ENCODE assay signal across 20 cellular contexts in the genomic region with DNA sequence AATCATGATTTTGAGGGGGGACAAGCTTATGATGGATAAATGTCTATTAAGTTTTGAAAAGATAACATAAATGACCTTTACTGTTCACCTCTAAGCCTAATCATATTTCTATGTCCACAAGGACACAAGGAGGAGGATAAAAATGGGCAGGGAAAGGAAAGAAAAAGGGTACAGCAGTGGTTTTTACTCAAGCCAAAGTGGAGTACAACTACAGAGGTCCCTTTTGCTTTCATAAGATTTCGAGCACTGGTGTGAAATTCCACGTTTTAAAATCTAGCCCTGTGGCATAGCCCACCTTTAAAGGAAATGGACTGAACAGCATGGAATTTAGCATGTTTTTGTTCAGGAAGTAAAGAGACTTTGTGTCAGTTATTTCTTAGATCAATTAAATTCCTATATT.
"Had no signal": no experiment of that assay in that cellular context is flagged by ENCODE, and none has a peak within 500 bp of the region (broad histone marks: within the 10 kb centered on the region; RNA-seq: fewer than 3 reads in every experiment).

No MANE protein-coding gene starts in this region.

- H3K4me3 ChIP-seq: adrenal gland, left lung, spleen, upper lobe of left lung had no signal

- H3K36me3 Mint-ChIP-seq: activated CD4-positive, alpha-beta memory T cell treated with anti-CD3 and anti-CD28 coated beads for 36 hours; activated naive CD4-positive, alpha-beta T cell treated with anti-CD3 and anti-CD28 coated beads, Interleukin-2, amount 10 ng/mL, durations not matched to agents 7 days and 5 days; memory B cell; natural killer cell; T-cell had no signal

- H3K9me3 Mint-ChIP-seq: activated CD4-positive, alpha-beta memory T cell treated with anti-CD3 and anti-CD28 coated beads for 36 hours; activated naive CD4-positive, alpha-beta T cell treated with anti-CD3 and anti-CD28 coated beads, Interleukin-2, amount 10 ng/mL, durations not matched to agents 7 days and 5 days; activated T-cell treated with anti-CD3 and anti-CD28 coated beads, Interleukin-2, amount 50 U/mL, for 24 hours; dendritic cell treated with granulocyte-macrophage colony-stimulating factor and Interleukin-4, amounts not matched to agents 40 ng/mL and 50 ng/mL, for 4 days; effector memory CD8-positive, alpha-beta T cell; memory B cell; stimulated activated naive CD8-positive, alpha-beta T cell treated with anti-CD3 and anti-CD28 coated beads, Interleukin-15, amount 100 ng/mL, for 72 hours; T-cell had no signal

- H3K27me3 ChIP-seq: adrenal gland, left lung, upper lobe of left lung had no signal

- H3K36me3 ChIP-seq: adrenal gland, spleen had no signal

- H3K27ac Mint-ChIP-seq: activated CD4-positive, alpha-beta memory T cell treated with anti-CD3 and anti-CD28 coated beads for 36 hours; activated naive CD4-positive, alpha-beta T cell treated with anti-CD3 and anti-CD28 coated beads, Interleukin-2, amount 10 ng/mL, durations not matched to agents 7 days and 5 days; activated T-cell treated with anti-CD3 and anti-CD28 coated beads, Interleukin-2, amount 50 U/mL, for 24 hours; dendritic cell treated with granulocyte-macrophage colony-stimulating factor and Interleukin-4, amounts not matched to agents 40 ng/mL and 50 ng/mL, for 4 days; effector memory CD8-positive, alpha-beta T cell; memory B cell; natural killer cell; stimulated activated naive CD8-positive, alpha-beta T cell treated with anti-CD3 and anti-CD28 coated beads, Interleukin-15, amount 100 ng/mL, for 72 hours; T-cell had no signal

- H3K9me3 ChIP-seq: adrenal gland, left lung, SK-N-SH, spleen, upper lobe of left lung had no signal

- H3K27ac ChIP-seq: adrenal gland, epithelial cell of prostate, spleen had no signal

- H3K4me1 ChIP-seq: adrenal gland, spleen had no signal

- ATAC-seq: effector memory CD8-positive, alpha-beta T cell; left lung; natural killer cell; right cardiac atrium; stimulated activated naive CD8-positive, alpha-beta T cell treated with anti-CD3 and anti-CD28 coated beads, Interleukin-15, amount 100 ng/mL, for 72 hours; T-cell had no signal

- DNase-seq: activated CD4-positive, alpha-beta memory T cell treated with anti-CD3 and anti-CD28 coated beads for 36 hours; activated CD4-positive, alpha-beta T cell treated with anti-CD3 and anti-CD28 coated beads for 1 hour; activated naive CD4-positive, alpha-beta T cell treated with anti-CD3 and anti-CD28 coated beads, Interleukin-2, amount 10 ng/mL, durations not matched to agents 7 days and 5 days; activated T-cell treated with anti-CD3 and anti-CD28 coated beads, Interleukin-2, amount 50 U/mL, for 24 hours; adrenal gland; central memory CD4-positive, alpha-beta T cell; effector memory CD8-positive, alpha-beta T cell; islet precursor cell; left lung; natural killer cell; right cardiac atrium; SK-N-SH; spleen; stimulated activated naive CD8-positive, alpha-beta T cell treated with anti-CD3 and anti-CD28 coated beads, Interleukin-15, amount 100 ng/mL, for 72 hours; T-cell; T-helper 9 cell; upper lobe of left lung had no signal

- H3K4me1 Mint-ChIP-seq: activated naive CD4-positive, alpha-beta T cell treated with anti-CD3 and anti-CD28 coated beads, Interleukin-2, amount 10 ng/mL, durations not matched to agents 7 days and 5 days; memory B cell; natural killer cell; stimulated activated naive CD8-positive, alpha-beta T cell treated with anti-CD3 and anti-CD28 coated beads, Interleukin-15, amount 100 ng/mL, for 72 hours; T-cell had no signal

- H3K4me3 Mint-ChIP-seq: activated CD4-positive, alpha-beta memory T cell treated with anti-CD3 and anti-CD28 coated beads for 36 hours; activated naive CD4-positive, alpha-beta T cell treated with anti-CD3 and anti-CD28 coated beads, Interleukin-2, amount 10 ng/mL, durations not matched to agents 7 days and 5 days; activated T-cell treated with anti-CD3 and anti-CD28 coated beads, Interleukin-2, amount 50 U/mL, for 24 hours; dendritic cell treated with granulocyte-macrophage colony-stimulating factor and Interleukin-4, amounts not matched to agents 40 ng/mL and 50 ng/mL, for 4 days; effector memory CD8-positive, alpha-beta T cell; memory B cell; natural killer cell; stimulated activated naive CD8-positive, alpha-beta T cell treated with anti-CD3 and anti-CD28 coated beads, Interleukin-15, amount 100 ng/mL, for 72 hours; T-cell had no signal
